ENCODE assay signal across 10 cellular contexts in genomic region chr17:28907709-28908475, GRCh38. TPM values are rescaled to one million over a fixed set of nuclear protein-coding genes. Genes with fewer than 3 reads are reported as not detected.
DNase-seq lines count a peak whose midpoint lies in the region; ATAC-seq and TF ChIP-seq lines count a peak whose summit lies in the region.
"Had no signal": no experiment of that assay in that cellular context is flagged by ENCODE, and none has a peak within 500 bp of the region (broad histone marks: within the 10 kb centered on the region; RNA-seq: fewer than 3 reads in every experiment).

No MANE protein-coding gene starts in this region.

- H3K9me3 ChIP-seq in SK-N-MC (ENCODE audit: low read depth, low read length) (no peaks in the 10 kb centered on the region), mucosa of rectum (ENCODE audit: control insufficient read depth in 2 of 2, low read length in 2 of 2) (no peaks in the 10 kb centered on the region), thyroid gland (no peaks in the 10 kb centered on the region), body of pancreas (no peaks in the 10 kb centered on the region)

- H3K4me1 ChIP-seq in mucosa of rectum (ENCODE audit: control insufficient read depth in 2 of 2, insufficient read depth in 2 of 2, low read length in 2 of 2) (peaks cover 28% of the 10 kb centered on the region in 2 donors), thyroid gland (peaks cover 4 to 17% of the 10 kb centered on the region in 2 donors), body of pancreas (peaks cover 10% of the 10 kb centered on the region)

- TF ChIP-seq CTCF in dorsolateral prefrontal cortex (IDR thresholded peaks at IDR 0.05 in 54 of 56, conservative IDR thresholded peaks at IDR 0.05 in 2 of 56; ENCODE audit: low read depth in 1 of 56, partially characterized antibody in 56 of 56) (no peak), thyroid gland (IDR thresholded peaks at IDR 0.05) (no peak), body of pancreas (IDR thresholded peaks at IDR 0.05) (no peak)

- peaks cover 69% of the 10 kb centered on the region for H3K36me3 ChIP-seq in SK-N-MC (ENCODE audit: insufficient read depth, low read length)
- peaks cover 61% of the 10 kb centered on the region in 2 donors for H3K36me3 ChIP-seq in mucosa of rectum (ENCODE audit: control insufficient read depth in 2 of 2, insufficient read depth in 2 of 2, low read length in 2 of 2)
- H3K36me3 ChIP-seq in thyroid gland: peaks cover 57 to 70% of the 10 kb centered on the region in 2 donors
- H3K36me3 ChIP-seq in body of pancreas (replicated peaks in 1 of 2; ENCODE audit: insufficient read depth in 1 of 2, low read depth in 2 of 2): peaks cover 5 to 34% of the 10 kb centered on the region in 2 donors

- H3K4me3 ChIP-seq in SK-N-MC (no peak overlapping the region), dorsolateral prefrontal cortex (no peak overlapping the region), mucosa of rectum (ENCODE audit: low read length in 2 of 2) (no peak overlapping the region), thyroid gland (replicated peaks in 1 of 3) (no peak overlapping the region), body of pancreas (no peak overlapping the region)

- TF ChIP-seq POLR2A in thyroid gland (IDR thresholded peaks at IDR 0.05) (no peak), body of pancreas (IDR thresholded peaks at IDR 0.05) (no peak)

- ATAC-seq in GM19351 (IDR thresholded peaks at IDR 0.05; ENCODE audit: unreplicated experiment): no peak
- no peak for ATAC-seq in body of pancreas
- ATAC-seq: activated T-cell treated with anti-CD3 and anti-CD28 coated beads, Interleukin-2, amount 50 U/mL, for 4 hours had no signal

- H3K27ac ChIP-seq in SK-N-MC: peak overlapping the region; percentile 54
- H3K27ac ChIP-seq in dorsolateral prefrontal cortex: peak overlapping the region in 58 of 59 donors; percentile 8 to 88 (median 74)
- peak overlapping the region; percentile 39 to 60 for H3K27ac ChIP-seq in mucosa of rectum (ENCODE audit: low read depth in 2 of 2, low read length in 2 of 2)
- H3K27ac ChIP-seq in thyroid gland: peak overlapping the region in 2 of 3 donors; percentile 28 to 32
- H3K27ac ChIP-seq in body of pancreas: peak overlapping the region in 1 of 4 donors; percentile 11

- DNase-seq in SK-N-MC (ENCODE audit: low read depth, low spot score) (no peak), dorsolateral prefrontal cortex (peak in 1 of 10 donors; percentile 12), thyroid gland (no peak), NCI-H748 (lab: John Stamatoyannopoulos, UW; ENCODE audit: unreplicated experiment) (no peak), body of pancreas (no peak), middle frontal gyrus (ENCODE audit: extremely low spot score, low spot score) (no peak)
- DNase-seq: activated T-cell treated with anti-CD3 and anti-CD28 coated beads, Interleukin-2, amount 50 U/mL, for 4 hours; NCI-H526 treated with DMSO at 0.1 percent for 48 hours had no signal

- intact Hi-C loops in dorsolateral prefrontal cortex (cut with DNase I) (no loop called here), thyroid gland (cut with DNase I) (loop anchor here (5.0 kb wide), 1 partner anchor 39 kb away; no protein-coding TSS in a partner anchor), body of pancreas (cut with DNase I) (loop anchor here (5.0 kb wide), 1 partner anchor 141 kb away; no protein-coding TSS in a partner anchor)

- H3K9ac ChIP-seq in SK-N-MC (ENCODE audit: insufficient read length): no peak overlapping the region
- no peak overlapping the region for H3K9ac ChIP-seq in mucosa of rectum (ENCODE audit: low read depth in 1 of 2, low read length in 2 of 2)

- WGBS in thyroid gland, 2 donors: 83% methylated on average over 3 of the region's 3 CpGs
- WGBS in body of pancreas, 2 donors: 76 to 80% methylated on average over 3 of the region's 3 CpGs

- H3K27me3 ChIP-seq in dorsolateral prefrontal cortex (no peaks in the 10 kb centered on the region), mucosa of rectum (ENCODE audit: control insufficient read depth in 2 of 2, insufficient read depth in 2 of 2, low read length in 2 of 2) (no peaks in the 10 kb centered on the region), thyroid gland (no peaks in the 10 kb centered on the region), body of pancreas (no peaks in the 10 kb centered on the region)

RNA-seq across cellular contexts. Expression of gene DHRS13, which starts 5.0 kb away (rescaled TPM):
- total RNA-seq in dorsolateral prefrontal cortex (10 to 100 TPM in 61 of 120 experiments, 1 to 10 TPM in 59; 5.9 to 22.5 (median 10.1) TPM), thyroid gland (10 to 100 TPM; 10.6 to 16.2 (median 13.3) TPM), body of pancreas (1 to 10 TPM; 7.3 to 9.9 TPM)

RNA-seq across cellular contexts. Expression of gene FLOT2, which starts 10.4 kb away (rescaled TPM):
- total RNA-seq in dorsolateral prefrontal cortex (100 to 1,000 TPM in 84 of 120 experiments, 10 to 100 TPM in 36; 50.7 to 182 (median 108) TPM), thyroid gland (10 to 100 TPM; 55.0 to 75.0 (median 62.7) TPM), body of pancreas (10 to 100 TPM; 26.0 to 32.4 TPM)

RNA-seq across cellular contexts. Expression of gene PHF12, which starts 43.4 kb away (rescaled TPM):
- 10 to 100 TPM; 32.6 to 65.4 (median 44.1) TPM for total RNA-seq in dorsolateral prefrontal cortex
- total RNA-seq in thyroid gland: 10 to 100 TPM; 22.0 to 62.9 (median 60.1) TPM
- 10 to 100 TPM; 22.1 to 56.4 TPM for total RNA-seq in body of pancreas

RNA-seq across cellular contexts. Expression of gene ERAL1, which starts 53.1 kb away (rescaled TPM):
- total RNA-seq in dorsolateral prefrontal cortex: 10 to 100 TPM; 32.0 to 63.5 (median 45.6) TPM
- 10 to 100 TPM; 23.1 to 59.3 (median 41.2) TPM for total RNA-seq in thyroid gland
- total RNA-seq in body of pancreas: 10 to 100 TPM; 13.0 to 49.4 TPM

Comparison
In these comparisons a context has a peak if more than half of its experiments do, and no peak if none do; other contexts are left out.
1. intact Hi-C loops: an anchor here in thyroid gland (5.0 kb wide) and body of pancreas (5.0 kb wide); none called in dorsolateral prefrontal cortex.